1 cellular context compared by ENCODE assay signal in the genomic region with DNA sequence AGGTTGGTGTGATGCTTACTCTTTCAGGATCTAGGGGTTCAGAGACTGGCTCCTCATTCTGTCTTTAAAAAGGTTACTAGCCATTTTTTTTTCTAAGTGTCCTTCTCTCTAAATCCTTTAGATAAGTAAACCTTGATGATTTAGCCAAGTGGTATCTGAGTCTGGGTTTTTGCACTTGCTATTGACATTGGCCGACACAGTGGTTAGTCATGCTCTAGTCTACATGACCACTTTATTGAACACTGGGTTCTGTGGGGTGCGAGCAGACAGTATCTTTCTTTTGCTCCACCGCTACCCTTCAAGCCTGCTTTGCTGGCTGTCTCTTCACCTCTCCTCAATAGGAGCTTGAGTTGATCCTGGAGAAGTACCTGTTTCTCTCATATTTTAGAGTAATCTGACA.
TF ChIP-seq lines count a peak whose summit lies in the region.

No MANE protein-coding gene starts in this region.

TF ChIP-seq in K562, 482 proteins besides CTCF, POLR2A, EP300 and RAD21 (continued from another document):
- TF ChIP-seq, protein P1, sequence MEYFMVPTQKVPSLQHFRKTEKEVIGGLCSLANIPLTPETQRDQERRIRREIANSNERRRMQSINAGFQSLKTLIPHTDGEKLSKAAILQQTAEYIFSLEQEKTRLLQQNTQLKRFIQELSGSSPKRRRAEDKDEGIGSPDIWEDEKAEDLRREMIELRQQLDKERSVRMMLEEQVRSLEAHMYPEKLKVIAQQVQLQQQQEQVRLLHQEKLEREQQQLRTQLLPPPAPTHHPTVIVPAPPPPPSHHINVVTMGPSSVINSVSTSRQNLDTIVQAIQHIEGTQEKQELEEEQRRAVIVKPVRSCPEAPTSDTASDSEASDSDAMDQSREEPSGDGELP (CRISPR knock-in tag; IDR thresholded peaks at IDR 0.05; ENCODE audit: borderline replicate concordance): no peak
- TF ChIP-seq TCFL5 (CRISPR knock-in tag; conservative IDR thresholded peaks at IDR 0.05) (no peak), PHF8 (IDR thresholded peaks at IDR 0.05; ENCODE audit: borderline replicate concordance, low read length) (no peak), SMARCB1 (IDR thresholded peaks at IDR 0.05; ENCODE audit: insufficient read length, low read depth) (no peak), TEAD4 (IDR thresholded peaks at IDR 0.05; ENCODE audit: low read length) (no peak), TEAD4 (CRISPR knock-in tag; IDR thresholded peaks at IDR 0.05; ENCODE audit: borderline replicate concordance) (no peak), TBP (optimal IDR thresholded peaks at IDR 0.05; ENCODE audit: low read depth, low read length) (no peak), TEAD2 (tag; IDR thresholded peaks at IDR 0.05) (no peak), STAG1 (CRISPR knock-in tag; IDR thresholded peaks at IDR 0.05; ENCODE audit: borderline replicate concordance) (no peak)
- TF ChIP-seq, protein P2, sequence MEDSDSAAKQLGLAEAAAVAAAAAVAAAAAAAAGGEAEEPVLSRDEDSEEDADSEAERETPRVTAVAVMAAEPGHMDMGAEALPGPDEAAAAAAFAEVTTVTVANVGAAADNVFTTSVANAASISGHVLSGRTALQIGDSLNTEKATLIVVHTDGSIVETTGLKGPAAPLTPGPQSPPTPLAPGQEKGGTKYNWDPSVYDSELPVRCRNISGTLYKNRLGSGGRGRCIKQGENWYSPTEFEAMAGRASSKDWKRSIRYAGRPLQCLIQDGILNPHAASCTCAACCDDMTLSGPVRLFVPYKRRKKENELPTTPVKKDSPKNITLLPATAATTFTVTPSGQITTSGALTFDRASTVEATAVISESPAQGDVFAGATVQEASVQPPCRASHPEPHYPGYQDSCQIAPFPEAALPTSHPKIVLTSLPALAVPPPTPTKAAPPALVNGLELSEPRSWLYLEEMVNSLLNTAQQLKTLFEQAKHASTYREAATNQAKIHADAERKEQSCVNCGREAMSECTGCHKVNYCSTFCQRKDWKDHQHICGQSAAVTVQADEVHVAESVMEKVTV (CRISPR knock-in tag; IDR thresholded peaks at IDR 0.05): no peak
- TF ChIP-seq, protein P3, sequence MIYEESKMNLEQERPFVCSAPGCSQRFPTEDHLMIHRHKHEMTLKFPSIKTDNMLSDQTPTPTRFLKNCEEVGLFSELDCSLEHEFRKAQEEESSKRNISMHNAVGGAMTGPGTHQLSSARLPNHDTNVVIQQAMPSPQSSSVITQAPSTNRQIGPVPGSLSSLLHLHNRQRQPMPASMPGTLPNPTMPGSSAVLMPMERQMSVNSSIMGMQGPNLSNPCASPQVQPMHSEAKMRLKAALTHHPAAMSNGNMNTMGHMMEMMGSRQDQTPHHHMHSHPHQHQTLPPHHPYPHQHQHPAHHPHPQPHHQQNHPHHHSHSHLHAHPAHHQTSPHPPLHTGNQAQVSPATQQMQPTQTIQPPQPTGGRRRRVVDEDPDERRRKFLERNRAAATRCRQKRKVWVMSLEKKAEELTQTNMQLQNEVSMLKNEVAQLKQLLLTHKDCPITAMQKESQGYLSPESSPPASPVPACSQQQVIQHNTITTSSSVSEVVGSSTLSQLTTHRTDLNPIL (CRISPR knock-in tag; IDR thresholded peaks at IDR 0.05): no peak
